Comparison of ENCODE assay signal across 9 cellular contexts in the genomic region with DNA sequence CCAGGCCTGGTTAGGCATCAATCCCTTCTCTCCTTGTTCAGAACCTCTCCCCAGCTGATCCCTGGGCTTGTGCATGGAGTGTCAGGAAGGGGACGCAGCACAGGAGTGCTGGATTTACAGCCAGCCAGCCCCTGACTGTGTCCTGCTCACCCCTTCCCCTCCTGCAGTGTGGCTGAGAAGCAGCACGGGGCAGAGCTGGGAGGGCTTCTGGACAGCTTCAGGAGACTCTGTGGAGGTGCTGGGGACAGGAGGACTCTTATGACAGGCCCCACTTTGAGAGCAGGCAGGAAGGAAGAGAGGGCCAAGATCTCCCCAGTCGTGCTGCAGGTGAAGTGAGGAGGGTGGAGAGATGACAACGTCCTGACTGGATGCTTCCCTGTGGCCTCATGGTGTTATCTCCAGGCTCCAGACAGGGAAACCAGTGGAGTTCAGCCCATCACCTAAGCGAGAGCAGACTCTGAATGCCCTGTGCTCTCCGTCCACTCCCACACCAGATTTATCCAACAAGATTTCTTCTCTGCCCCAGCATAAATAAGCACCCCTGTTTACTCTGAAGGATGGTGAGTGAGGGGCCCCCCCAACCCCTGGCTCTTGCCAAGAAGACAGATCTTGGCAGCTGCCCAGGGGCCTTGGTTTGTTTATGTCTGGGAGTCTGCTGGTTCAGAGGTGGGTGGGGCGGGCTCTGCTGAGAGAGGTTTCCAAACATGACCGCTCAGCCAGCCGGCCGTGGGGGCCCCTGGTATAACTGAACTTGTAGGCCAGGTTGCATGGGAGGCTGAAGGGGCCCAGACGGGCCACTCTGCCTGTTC. TPM values are rescaled to one million over a fixed set of nuclear protein-coding genes. Genes with fewer than 3 reads are reported as not detected.
DNase-seq lines count a peak whose midpoint lies in the region; ATAC-seq and TF ChIP-seq lines count a peak whose summit lies in the region.
"Had no signal": no experiment of that assay in that cellular context is flagged by ENCODE, and none has a peak within 500 bp of the region (broad histone marks: within the 10 kb centered on the region; RNA-seq: fewer than 3 reads in every experiment).

No MANE protein-coding gene starts in this region.

- no peaks in the 10 kb centered on the region for H3K4me1 ChIP-seq in smooth muscle cell (ENCODE audit: low read depth)

- H3K27me3 ChIP-seq in smooth muscle cell (ENCODE audit: low read depth), result no peaks in the 10 kb centered on the region

- no peak overlapping the region for H3K9ac ChIP-seq in smooth muscle cell (ENCODE audit: low read depth)

- 22% methylated on average over 10 of the region's 11 CpGs for WGBS in smooth muscle cell (ENCODE audit: low lambda C conversion rate)

- H3K79me2 ChIP-seq in smooth muscle cell (ENCODE audit: low read depth), result no peaks in the 10 kb centered on the region

- DNase-seq in HT-29 (ENCODE audit: low spot score) (peak; percentile 7), amygdala (lab: John Stamatoyannopoulos, UW) (peak in 44 of 56 donors; percentile 37 to 95 (median 67)), hypothalamus (lab: John Stamatoyannopoulos, UW) (peak in 45 of 51 donors; percentile 25 to 93 (median 69)), smooth muscle cell (lab: John Stamatoyannopoulos, UW; ENCODE audit: unreplicated experiment) (peak; percentile 43), GM13977 (ENCODE audit: low spot score) (no peak), A172 (ENCODE audit: low spot score) (no peak)
- DNase-seq: stimulated activated CD4-positive, alpha-beta T cell treated with anti-CD3 and anti-CD28 coated beads, Interleukin-4, amount 100 ng/mL, for 24 hours had no signal

- in situ Hi-C loops in GM13977 (cut with MboI; ENCODE audit: low pct_unique_long_range_greater_than_20kb, low sequenced_read_pairs, unreplicated experiment), result no loop called here

- no peaks in the 10 kb centered on the region for H3F3A ChIP-seq in smooth muscle cell (ENCODE audit: low read depth)

- no peaks in the 10 kb centered on the region for H3K9me3 ChIP-seq in smooth muscle cell (replicated peaks; ENCODE audit: low read depth)

- ATAC-seq in esophagus mucosa (no peak), GM21367 (IDR thresholded peaks at IDR 0.05; ENCODE audit: unreplicated experiment) (no peak)

- no peaks in the 10 kb centered on the region for H4K20me1 ChIP-seq in smooth muscle cell (ENCODE audit: low read depth)

- H3K27ac ChIP-seq in smooth muscle cell (ENCODE audit: low read depth), result peak overlapping the region; percentile 51

- H2AFZ ChIP-seq in smooth muscle cell (ENCODE audit: low read depth), result no peak overlapping the region

- H3K4me2 ChIP-seq in smooth muscle cell, result peak overlapping the region; percentile 50

- H3K36me3 ChIP-seq in smooth muscle cell (ENCODE audit: low read depth), result no peaks in the 10 kb centered on the region

- H3K4me3 ChIP-seq in smooth muscle cell, result no peak overlapping the region

- no peak for TF ChIP-seq CTCF in smooth muscle cell (IDR thresholded peaks at IDR 0.05; ENCODE audit: borderline replicate concordance, insufficient read depth, poor library complexity, severe bottlenecking)
- no peak for TF ChIP-seq CTCF in GM13977 (IDR thresholded peaks at IDR 0.05; ENCODE audit: extremely low read depth, insufficient read depth, missing control alignments)

RNA-seq across cellular contexts. Expression of a gene that starts 21.3 kb away (rescaled TPM):
- total RNA-seq in HT-29 (2014; rRNA removed; shearing (Covaris generic)), result 0.08 and 0.21 TPM in 2 replicates
- total RNA-seq in smooth muscle cell, result 2.1 and 3.3 TPM in 2 replicates
- polyA plus RNA-seq in smooth muscle cell, result 2.4 and 5.6 TPM in 2 replicates
- 1.00 TPM for total RNA-seq in esophagus mucosa
- total RNA-seq in A172 (2014; rRNA removed; shearing (Covaris generic)), result 8.1 and 11.9 TPM in 2 replicates

RNA-seq across cellular contexts. Expression of a gene that starts 37.5 kb away (rescaled TPM):
- 1.2 and 1.7 TPM in 2 replicates for total RNA-seq in HT-29 (2014; rRNA removed; shearing (Covaris generic))
- total RNA-seq in smooth muscle cell, result 8.7 and 12.1 TPM in 2 replicates
- polyA plus RNA-seq in smooth muscle cell, result 6.9 TPM in 2 replicates
- total RNA-seq in esophagus mucosa, result 5.7 TPM
- 12.3 and 13.9 TPM in 2 replicates for total RNA-seq in A172 (2014; rRNA removed; shearing (Covaris generic))

Comparison
In these comparisons a context has a peak if more than half of its experiments do, and no peak if none do; other contexts are left out.
1. DNase-seq: peak in HT-29 (single experiment), amygdala (44 of 56), hypothalamus (45 of 51) and smooth muscle cell (single experiment); none in GM13977 (single experiment) and A172 (single experiment).